ENCODE assay signal across 14 cellular contexts in genomic region chr3:48402907-48403306, GRCh38. TPM values are rescaled to one million over a fixed set of nuclear protein-coding genes. Genes with fewer than 3 reads are reported as not detected.
DNase-seq lines count a peak whose midpoint lies in the region; ATAC-seq and TF ChIP-seq lines count a peak whose summit lies in the region.
"Had no signal": no experiment of that assay in that cellular context is flagged by ENCODE, and none has a peak within 500 bp of the region (broad histone marks: within the 10 kb centered on the region; RNA-seq: fewer than 3 reads in every experiment).

No MANE protein-coding gene starts in this region.

- peaks cover 4% of the 10 kb centered on the region for H3K4me1 Mint-ChIP-seq in activated T-helper 17 cell treated with anti-CD3 and anti-CD28 coated beads, Interleukin-2, amount 50 U/mL, for 72 hours

- TF ChIP-seq POLR2A in spleen (IDR thresholded peaks at IDR 0.05): no peak

- peaks cover 0 to 20% (median 0%) of the 10 kb centered on the region in 6 donors for H3K36me3 ChIP-seq in spleen
- H3K36me3 ChIP-seq: HAP-1 had no signal

- no peaks in the 10 kb centered on the region for H3K27me3 Mint-ChIP-seq in activated T-helper 17 cell treated with anti-CD3 and anti-CD28 coated beads, Interleukin-2, amount 50 U/mL, for 72 hours

- no peak for ATAC-seq in activated T-helper 17 cell treated with anti-CD3 and anti-CD28 coated beads, Interleukin-2, amount 50 U/mL, for 72 hours (replicated peaks)
- no peak for ATAC-seq in GM19395 (IDR thresholded peaks at IDR 0.05; ENCODE audit: unreplicated experiment)

- H3K9me3 Mint-ChIP-seq in activated T-helper 17 cell treated with anti-CD3 and anti-CD28 coated beads, Interleukin-2, amount 50 U/mL, for 72 hours: no peaks in the 10 kb centered on the region

- H3K27me3 ChIP-seq in layer of hippocampus (ENCODE audit: control insufficient read depth, insufficient read depth, low read length) (no peaks in the 10 kb centered on the region), spleen (replicated peaks in 1 of 7) (no peaks in the 10 kb centered on the region)

- no peaks in the 10 kb centered on the region for H3K36me3 Mint-ChIP-seq in activated T-helper 17 cell treated with anti-CD3 and anti-CD28 coated beads, Interleukin-2, amount 50 U/mL, for 72 hours (ENCODE audit: low read depth)

- intact Hi-C loops in spleen (cut with DNase I; ENCODE audit: low total_unique reads): no loop called here

- H3K4me1 ChIP-seq in spleen: peaks cover 0 to 45% (median 16%) of the 10 kb centered on the region in 6 donors
- H3K4me1 ChIP-seq: HAP-1 had no signal

- peak overlapping the region; percentile 34 for H3K27ac Mint-ChIP-seq in activated T-helper 17 cell treated with anti-CD3 and anti-CD28 coated beads, Interleukin-2, amount 50 U/mL, for 72 hours

- DNase-seq in Daoy (ENCODE audit: low read depth): peak; percentile 0
- DNase-seq in spleen: no peak
- no peak for DNase-seq in NCI-H748 treated with DMSO at 0.1 percent for 48 hours (lab: John Stamatoyannopoulos, UW)
- no peak for DNase-seq in LoVo (ENCODE audit: low spot score)
- no peak for DNase-seq in foreskin fibroblast
- DNase-seq: NCI-H187; NCI-H524; stimulated activated CD4-positive, alpha-beta T cell treated with anti-CD3 and anti-CD28 coated beads, Interleukin-2, amount 100 ng/mL, for 48 hours; T-helper 1 cell had no signal

- 53 to 78% (median 65%) methylated on average over 2 to 3 of the region's 3 CpGs for WGBS in spleen, 5 donors

- no peak overlapping the region for H3K4me3 ChIP-seq in spleen
- no peak overlapping the region for H3K4me3 ChIP-seq in foreskin fibroblast (ENCODE audit: low read depth in 1 of 2, low read length in 2 of 2)
- H3K4me3 ChIP-seq: HAP-1 had no signal

- no peaks in the 10 kb centered on the region for H3K9me3 ChIP-seq in spleen
- H3K9me3 ChIP-seq: HAP-1 had no signal

- TF ChIP-seq CTCF in spleen (IDR thresholded peaks at IDR 0.05 in 8 of 11, conservative IDR thresholded peaks at IDR 0.05 in 3 of 11): no peak
- no peak for TF ChIP-seq CTCF in foreskin fibroblast (IDR thresholded peaks at IDR 0.05; ENCODE audit: low read depth, low read length)

- no peak overlapping the region for H3K4me3 Mint-ChIP-seq in activated T-helper 17 cell treated with anti-CD3 and anti-CD28 coated beads, Interleukin-2, amount 50 U/mL, for 72 hours

- H3K27ac ChIP-seq in layer of hippocampus (ENCODE audit: low read depth, low read length) (peak overlapping the region; percentile 12), spleen (peak overlapping the region in 6 of 8 donors; percentile 43 to 63 (median 56))

RNA-seq across cellular contexts. Expression of gene PLXNB1, which starts 27.0 kb away (rescaled TPM):
- total RNA-seq in Daoy (2014; rRNA removed; shearing (Covaris generic)): 11.3 and 11.5 TPM in 2 replicates
- 1 to 10 TPM; 3.5 to 3.8 TPM for total RNA-seq in activated T-helper 17 cell treated with anti-CD3 and anti-CD28 coated beads, Interleukin-2, amount 50 U/mL, for 72 hours
- 10 to 100 TPM; 31.8 to 95.9 (median 58.2) TPM for total RNA-seq in spleen
- polyA plus RNA-seq in spleen: 10 to 100 TPM; 12.3 to 58.3 (median 35.8) TPM

RNA-seq across cellular contexts. Expression of gene FBXW12, which starts 30.9 kb away (rescaled TPM):
- total RNA-seq in Daoy (2014; rRNA removed; shearing (Covaris generic)): not detected in 2 replicates
- not detected for total RNA-seq in activated T-helper 17 cell treated with anti-CD3 and anti-CD28 coated beads, Interleukin-2, amount 50 U/mL, for 72 hours
- total RNA-seq in spleen: under 1 TPM in 2 of 7 donors, not detected in 5; 0.33 to 0.42 TPM
- not detected for polyA plus RNA-seq in spleen
- total RNA-seq: dermis blood vessel endothelial cell had no signal

RNA-seq across cellular contexts. Expression of gene CCDC51, which starts 37.0 kb away (rescaled TPM):
- 29.9 and 32.8 TPM in 2 replicates for total RNA-seq in Daoy (2014; rRNA removed; shearing (Covaris generic))
- total RNA-seq in activated T-helper 17 cell treated with anti-CD3 and anti-CD28 coated beads, Interleukin-2, amount 50 U/mL, for 72 hours: 10 to 100 TPM; 15.5 to 28.4 TPM
- 10 to 100 TPM in 6 of 7 donors, 1 to 10 TPM in 1; 8.4 to 22.2 (median 18.7) TPM for total RNA-seq in spleen
- polyA plus RNA-seq in spleen: 10 to 100 TPM; 10.2 to 15.8 (median 12.4) TPM

RNA-seq across cellular contexts. Expression of gene TMA7, which starts 37.1 kb away (rescaled TPM):
- 444 and 464 TPM in 2 replicates for total RNA-seq in Daoy (2014; rRNA removed; shearing (Covaris generic))
- 100 to 1,000 TPM; 181 to 328 TPM for total RNA-seq in activated T-helper 17 cell treated with anti-CD3 and anti-CD28 coated beads, Interleukin-2, amount 50 U/mL, for 72 hours
- 100 to 1,000 TPM; 145 to 258 (median 170) TPM for total RNA-seq in spleen
- polyA plus RNA-seq in spleen: 100 to 1,000 TPM; 606 to 753 (median 701) TPM

RNA-seq across cellular contexts. Expression of gene ATRIP, which starts 43.6 kb away (rescaled TPM):
- total RNA-seq in Daoy (2014; rRNA removed; shearing (Covaris generic)): 6.4 and 7.6 TPM in 2 replicates
- 10 to 100 TPM; 10.5 to 14.9 TPM for total RNA-seq in activated T-helper 17 cell treated with anti-CD3 and anti-CD28 coated beads, Interleukin-2, amount 50 U/mL, for 72 hours
- total RNA-seq in spleen: 10 to 100 TPM in 1 of 7 donors, 1 to 10 TPM in 6; 6.4 to 10.0 (median 7.0) TPM
- polyA plus RNA-seq in spleen: 1 to 10 TPM; 5.2 to 5.7 (median 5.2) TPM
